ENCODE assay signal across 20 cellular contexts in genomic region chr5:124179788-124180187, GRCh38.
A peak's percentile ranks its signal among the peaks of the same experiment; 100 is the strongest.
DNase-seq lines count a peak whose midpoint lies in the region; ATAC-seq and TF ChIP-seq lines count a peak whose summit lies in the region.
"Had no signal": no experiment of that assay in that cellular context is flagged by ENCODE, and none has a peak within 500 bp of the region (broad histone marks: within the 10 kb centered on the region; RNA-seq: fewer than 3 reads in every experiment).

No MANE protein-coding gene starts in this region.

- TF ChIP-seq CTCF in WERI-Rb-1 (IDR thresholded peaks at IDR 0.05; ENCODE audit: low read depth, low read length): no peak

- peaks cover 5% of the 10 kb centered on the region for H3K4me1 ChIP-seq in adipocyte (ENCODE audit: control insufficient read depth, insufficient read depth, low read length)
- H3K4me1 ChIP-seq: BE2C, Caco-2 had no signal

- DNase-seq in H4 (ENCODE audit: low spot score) (peak; percentile 51), NCI-H2171 (lab: John Stamatoyannopoulos, UW) (peak; percentile 58), adipocyte (ENCODE audit: low read depth) (peak; percentile 70), left kidney (ENCODE audit: low read depth, low spot score) (peak; percentile 50), WERI-Rb-1 (no peak)
- DNase-seq in NK-92 treated with Interleukin-12 subunit alpha and Interleukin-12 subunit beta, amount 100 ng/mL, for 24 hours (lab: John Stamatoyannopoulos, UW): no peak
- DNase-seq: BE2C; Caco-2; CD4-positive, CD25-positive, alpha-beta regulatory T cell; EL; IMR-90; NCI-H1417 treated with DMSO at 0.1 percent for 48 hours; NCI-H2029; NCI-H748 treated with DMSO at 0.1 percent for 48 hours; OCI-M1; RPMI8226; SHP77 treated with DMSO at 0.1 percent for 48 hours had no signal

- H3K36me3 ChIP-seq in adipocyte (ENCODE audit: control insufficient read depth, insufficient read depth, low read length, severe bottlenecking) (no peaks in the 10 kb centered on the region), WERI-Rb-1 (no peaks in the 10 kb centered on the region)
- H3K36me3 ChIP-seq: BE2C had no signal

- H3K27me3 ChIP-seq in adipocyte (replicated peaks; ENCODE audit: control insufficient read depth, insufficient read depth, low read length): no peaks in the 10 kb centered on the region
- H3K27me3 ChIP-seq in WERI-Rb-1 (ENCODE audit: insufficient read depth, low read depth, severe bottlenecking): no peaks in the 10 kb centered on the region
- H3K27me3 ChIP-seq: BE2C had no signal

- no peak overlapping the region for H3K9ac ChIP-seq in adipocyte (ENCODE audit: low read length)

- H3K9me3 ChIP-seq in adipocyte (ENCODE audit: control insufficient read depth, low read length) (no peaks in the 10 kb centered on the region), WERI-Rb-1 (ENCODE audit: severe bottlenecking) (no peaks in the 10 kb centered on the region)
- H3K9me3 ChIP-seq: BE2C had no signal

- no peak for ATAC-seq in GM21737 (IDR thresholded peaks at IDR 0.05; ENCODE audit: unreplicated experiment)
- no peak for ATAC-seq in HG03135 (IDR thresholded peaks at IDR 0.05; ENCODE audit: unreplicated experiment)
- ATAC-seq: GM12878 had no signal

- no peak overlapping the region for H3K4me3 ChIP-seq in adipocyte (ENCODE audit: low read length)
- no peak overlapping the region for H3K4me3 ChIP-seq in WERI-Rb-1 (ENCODE audit: low read depth, low read length)
- H3K4me3 ChIP-seq: GM12878 had no signal

- no peak overlapping the region for H3K27ac ChIP-seq in WERI-Rb-1

Comparison
In these comparisons a context has a peak if more than half of its experiments do, and no peak if none do; other contexts are left out.
1. DNase-seq: peak in H4 (single experiment), NCI-H2171 (single experiment), adipocyte (single experiment) and left kidney (single experiment); none in WERI-Rb-1 (single experiment) and NK-92 treated with Interleukin-12 subunit alpha and Interleukin-12 subunit beta, amount 100 ng/mL, for 24 hours (single experiment).